In genomic region chr12:106455100-106455499, GRCh38 we compare ENCODE assay signal across 23 cellular contexts.
DNase-seq lines count a peak whose midpoint lies in the region; ATAC-seq, FAIRE-seq and TF ChIP-seq lines count a peak whose summit lies in the region.
"Had no signal": no experiment of that assay in that cellular context is flagged by ENCODE, and none has a peak within 500 bp of the region (broad histone marks: within the 10 kb centered on the region; RNA-seq: fewer than 3 reads in every experiment).

No MANE protein-coding gene starts in this region.

- H3K4me2 ChIP-seq in GM12878 (ENCODE audit: control insufficient read depth, insufficient read depth) = no peak overlapping the region
- no peak overlapping the region for H3K4me2 ChIP-seq in neuronal stem cell (ENCODE audit: insufficient read depth, low read length, poor library complexity, severe bottlenecking)
- H3K4me2 ChIP-seq: PC-9 had no signal

- H3K4ac ChIP-seq in neuronal stem cell (ENCODE audit: low read length) = no peak overlapping the region

- H2AK5ac ChIP-seq in neuronal stem cell (ENCODE audit: low read depth, low read length) = no peak overlapping the region

- WGBS in GM12878 (ENCODE audit: insufficient coverage, insufficient replicate concordance, low lambda C conversion rate, missing lambda C conversion rate) = 67% methylated on average over 6 of the region's 6 CpGs
- no CpG with 5 or more reads among the region's 6 CpGs for WGBS in neuronal stem cell (ENCODE audit: extremely low coverage in 2 of 2, insufficient read length in 2 of 2, insufficient replicate concordance in 1 of 2), 2 donors
- 83% methylated on average over 6 of the region's 6 CpGs for WGBS in esophagus muscularis mucosa

- H3K36me3 ChIP-seq in GM12878 (ENCODE audit: control insufficient read depth in 2 of 2, insufficient read depth in 2 of 2, low read length in 1 of 2) = no peaks in the 10 kb centered on the region
- peaks cover 2 to 31% of the 10 kb centered on the region in 2 donors for H3K36me3 ChIP-seq in neuronal stem cell (replicated peaks in 1 of 2; ENCODE audit: control insufficient read depth in 2 of 2, insufficient read depth in 2 of 2, low read length in 2 of 2)
- H3K36me3 ChIP-seq in esophagus muscularis mucosa = peaks cover 9 to 36% (median 23%) of the 10 kb centered on the region in 4 donors
- no peaks in the 10 kb centered on the region for H3K36me3 ChIP-seq in A673 (ENCODE audit: insufficient read depth, low read length, poor library complexity, severe bottlenecking)

- H2AFZ ChIP-seq in GM12878 (ENCODE audit: control insufficient read depth, low read depth, low read length) (no peak overlapping the region), neuronal stem cell (ENCODE audit: low read length) (peak overlapping the region; percentile 25)
- H2AFZ ChIP-seq: PC-9 had no signal

- H4K8ac ChIP-seq in neuronal stem cell (ENCODE audit: low read depth, low read length) = no peak overlapping the region

- H4K91ac ChIP-seq in neuronal stem cell (ENCODE audit: low read depth, low read length, poor library complexity) = no peak overlapping the region

- no peaks in the 10 kb centered on the region for H3K9me3 ChIP-seq in GM12878 (replicated peaks; ENCODE audit: control insufficient read depth, insufficient read depth, low read length)
- no peaks in the 10 kb centered on the region for H3K9me3 ChIP-seq in neuronal stem cell (replicated peaks in 1 of 2; ENCODE audit: control insufficient read depth in 2 of 2, insufficient read depth in 1 of 2, low read depth in 1 of 2, low read length in 2 of 2)
- no peaks in the 10 kb centered on the region for H3K9me3 ChIP-seq in esophagus muscularis mucosa
- no peaks in the 10 kb centered on the region for H3K9me3 ChIP-seq in A673 (ENCODE audit: low read depth, low read length, poor library complexity, severe bottlenecking)
- H3K9me3 ChIP-seq: heart right ventricle, suprapubic skin had no signal

- no peak overlapping the region for H2BK12ac ChIP-seq in neuronal stem cell (ENCODE audit: low read length)

- POLR2A ChIA-PET in GM12878 (lab: Charles Lee) (no interaction called here), A673 (lab: Charles Lee; ENCODE audit: low non-redundant PET) (no interaction called here)

- no peak for TF ChIP-seq EP300 in GM12878 (IDR thresholded peaks at IDR 0.05; ENCODE audit: borderline replicate concordance in 1 of 2, control insufficient read depth in 1 of 2, low read depth in 2 of 2, low read length in 2 of 2)
- TF ChIP-seq EP300 in esophagus muscularis mucosa (IDR thresholded peaks at IDR 0.05) = no peak

- no TSS peak for BruUV-seq in GM12878 (replicated peaks; lab: Mats Ljungman, UMichigan)
- BruUV-seq in A673 (replicated peaks; lab: Mats Ljungman, UMichigan) = no TSS peak

- H3K27me3 ChIP-seq in GM12878 (replicated peaks in 1 of 2; ENCODE audit: control insufficient read depth in 2 of 2, insufficient read depth in 2 of 2, low read length in 1 of 2) = no peaks in the 10 kb centered on the region
- H3K27me3 ChIP-seq in neuronal stem cell (ENCODE audit: control insufficient read depth in 3 of 3, insufficient read depth in 3 of 3, low read depth in 1 of 3, low read length in 3 of 3) = no peaks in the 10 kb centered on the region
- no peaks in the 10 kb centered on the region for H3K27me3 ChIP-seq in esophagus muscularis mucosa
- H3K27me3 ChIP-seq in A673 (replicated peaks; ENCODE audit: insufficient read depth, low read depth, low read length, poor library complexity) = no peaks in the 10 kb centered on the region
- H3K27me3 ChIP-seq: heart right ventricle, suprapubic skin had no signal

- ATAC-seq in HG02623 (IDR thresholded peaks at IDR 0.05; ENCODE audit: unreplicated experiment) (peak; percentile 41), GM12878 (peak; percentile 79), GM19035 (IDR thresholded peaks at IDR 0.05; ENCODE audit: unreplicated experiment) (no peak)
- ATAC-seq: activated CD4-positive, alpha-beta T cell treated with anti-CD3 and anti-CD28 coated beads for 36 hours; heart right ventricle; left lobe of liver; stimulated activated effector memory CD8-positive, alpha-beta T cell treated with anti-CD3 and anti-CD28 coated beads, Interleukin-12 subunit alpha, Interleukin-12 subunit beta, amount 100 ng/mL, for 72 hours had no signal

- H2BK15ac ChIP-seq in neuronal stem cell (ENCODE audit: low read length) = no peak overlapping the region

- no peaks in the 10 kb centered on the region for H4K20me1 ChIP-seq in GM12878 (ENCODE audit: control insufficient read depth, insufficient read depth)

- DNase-seq in GM13977 (ENCODE audit: low spot score) (peak; percentile 15), GM12878 (ENCODE audit: low read depth, low spot score) (peak; percentile 8), neuronal stem cell (ENCODE audit: low spot score) (no peak), esophagus muscularis mucosa (ENCODE audit: extremely low spot score) (no peak), A673 (ENCODE audit: low spot score) (no peak), DMS79 (lab: John Stamatoyannopoulos, UW) (no peak)
- DNase-seq: activated CD4-positive, alpha-beta T cell treated with anti-CD3 and anti-CD28 coated beads for 36 hours; CD4-positive, alpha-beta memory T cell; HCEC 1CT; heart right ventricle; KBM-7; NCI-H1694; NCI-H2171 treated with DMSO at 0.1 percent for 48 hours; nephron progenitor cell; PC-9; SHP77 treated with DMSO at 0.1 percent for 48 hours; stimulated activated CD4-positive, alpha-beta T cell treated with anti-CD3 and anti-CD28 coated beads, Interleukin-1b, Interleukin-23, amount 100 ng/mL, for 48 hours had no signal

- no peak overlapping the region for H3K23ac ChIP-seq in neuronal stem cell (ENCODE audit: low read depth, low read length, poor library complexity)

- H3K27ac ChIP-seq in GM12878 (ENCODE audit: control insufficient read depth, insufficient read depth) (no peak overlapping the region), neuronal stem cell (replicated peaks; ENCODE audit: low read length) (no peak overlapping the region), esophagus muscularis mucosa (replicated peaks in 1 of 4) (no peak overlapping the region), A673 (ENCODE audit: low read depth, low read length, poor library complexity, severe bottlenecking) (no peak overlapping the region)
- H3K27ac ChIP-seq: heart right ventricle, PC-9, suprapubic skin had no signal

- intact Hi-C loops in GM12878 (cut with micrococcal nuclease; ENCODE audit: unreplicated experiment) (no loop called here), esophagus muscularis mucosa (cut with DNase I) (no loop called here), A673 (cut with micrococcal nuclease; ENCODE audit: unreplicated experiment) (no loop called here)

- in situ Hi-C loops in GM13977 (cut with MboI; ENCODE audit: low pct_unique_long_range_greater_than_20kb, low sequenced_read_pairs, unreplicated experiment) = no loop called here
- in situ Hi-C loops in GM12878 (cut with MboI) = no loop called here

- TF ChIP-seq POLR2A in GM12878 (IDR thresholded peaks at IDR 0.05; ENCODE audit: low read depth, low read length) (no peak), esophagus muscularis mucosa (IDR thresholded peaks at IDR 0.05; ENCODE audit: low read depth) (no peak)

- no peak for TF ChIP-seq CTCF in GM13977 (IDR thresholded peaks at IDR 0.05; ENCODE audit: extremely low read depth, insufficient read depth, missing control alignments)
- no peak for TF ChIP-seq CTCF in GM12878 (IDR thresholded peaks at IDR 0.05 in 2 of 3, conservative IDR thresholded peaks at IDR 0.05 in 1 of 3; ENCODE audit: control insufficient read depth in 2 of 3, extremely low read depth in 1 of 3, insufficient read depth in 1 of 3, low read depth in 3 of 3, low read length in 3 of 3)
- no peak for TF ChIP-seq CTCF in esophagus muscularis mucosa (IDR thresholded peaks at IDR 0.05)
- no peak for TF ChIP-seq CTCF in A673 (conservative IDR thresholded peaks at IDR 0.05; ENCODE audit: low read depth, low read length)

- H3K79me2 ChIP-seq in GM12878 (ENCODE audit: control insufficient read depth, insufficient read depth, low read length) = no peaks in the 10 kb centered on the region

- H3K9ac ChIP-seq in GM12878 (ENCODE audit: control insufficient read depth, insufficient read depth, low read length) = no peak overlapping the region
- no peak overlapping the region for H3K9ac ChIP-seq in neuronal stem cell (ENCODE audit: low read depth, low read length, poor library complexity)

- H3K79me1 ChIP-seq in neuronal stem cell (ENCODE audit: low read depth, low read length) = no peaks in the 10 kb centered on the region

- peak; percentile 7 for FAIRE-seq in GM12878 (lab: Jason Lieb, UNC)
- FAIRE-seq: urothelium cell line had no signal

- SMC1A ChIA-PET in GM12878 (lab: Charles Lee; ENCODE audit: uncharacterized antibody, unreplicated experiment) = no interaction called here

- no peak overlapping the region for H2BK120ac ChIP-seq in neuronal stem cell (ENCODE audit: low read depth, low read length)

- CTCF ChIA-PET in GM12878 (lab: Yijun Ruan, JAX) = no interaction called here
- CTCF ChIA-PET in A673 (lab: Charles Lee) = no interaction called here

- H3K14ac ChIP-seq in neuronal stem cell (ENCODE audit: low read length) = no peak overlapping the region

- no peak overlapping the region for H3K18ac ChIP-seq in neuronal stem cell (ENCODE audit: low read length)

- no peak for TF ChIP-seq RAD21 in GM12878 (IDR thresholded peaks at IDR 0.05; ENCODE audit: insufficient read depth, low read depth, low read length)

- RAD21 ChIA-PET in GM12878 (lab: Charles Lee; ENCODE audit: unreplicated experiment) = no interaction called here

- H3K4me1 ChIP-seq in GM12878 (ENCODE audit: control insufficient read depth, insufficient read depth, low read length) = no peaks in the 10 kb centered on the region
- peaks cover 2 to 19% of the 10 kb centered on the region in 2 donors for H3K4me1 ChIP-seq in neuronal stem cell (ENCODE audit: control insufficient read depth in 2 of 2, insufficient read depth in 1 of 2, low read depth in 1 of 2, low read length in 2 of 2)
- no peaks in the 10 kb centered on the region for H3K4me1 ChIP-seq in esophagus muscularis mucosa
- H3K4me1 ChIP-seq in A673 (ENCODE audit: insufficient read depth, low read length, poor library complexity, severe bottlenecking) = no peaks in the 10 kb centered on the region
- H3K4me1 ChIP-seq: suprapubic skin had no signal

- no peak overlapping the region for H2BK5ac ChIP-seq in neuronal stem cell (ENCODE audit: low read length)

- H3K4me3 ChIP-seq in GM12878 = no peak overlapping the region
- H3K4me3 ChIP-seq in neuronal stem cell (ENCODE audit: low read length in 2 of 2) = no peak overlapping the region
- no peak overlapping the region for H3K4me3 ChIP-seq in esophagus muscularis mucosa
- H3K4me3 ChIP-seq in A673 (ENCODE audit: low read depth, low read length, poor library complexity, severe bottlenecking) = no peak overlapping the region
- H3K4me3 ChIP-seq: heart right ventricle, PC-9, suprapubic skin had no signal

TF ChIP-seq in GM12878, 131 proteins besides CTCF, POLR2A, EP300 and RAD21 (continues in another document):
- TF ChIP-seq BHLHE40 (IDR thresholded peaks at IDR 0.05; ENCODE audit: borderline replicate concordance in 1 of 2, low read depth in 2 of 2, low read length in 1 of 2) (peak; percentile 18; a peak in 1 of 4 replicates), SPI1 (IDR thresholded peaks at IDR 0.05; ENCODE audit: borderline replicate concordance, insufficient read depth, low read depth, low read length) (peak; percentile 23; the same call in 1 of the 2 replicates)

Comparison
In these comparisons a context has a peak if more than half of its experiments do, and no peak if none do; other contexts are left out.
1. DNase-seq: peak in GM13977 (single experiment) and GM12878 (single experiment); none in neuronal stem cell (single experiment), esophagus muscularis mucosa (single experiment), A673 (single experiment) and DMS79 (single experiment).